Comparison of ENCODE assay signal across 8 cellular contexts in genomic region chr17:46265972-46266655, GRCh38. TPM values are rescaled to one million over a fixed set of nuclear protein-coding genes. Genes with fewer than 3 reads are reported as not detected.
A peak's percentile ranks its signal among the peaks of the same experiment; 100 is the strongest.
DNase-seq lines count a peak whose midpoint lies in the region; ATAC-seq and TF ChIP-seq lines count a peak whose summit lies in the region.
"Not testable (repeated sequence)": the region's sequence is repeated elsewhere in the genome, so short reads cannot be mapped to it uniquely, and the experiment has no call there.

No MANE protein-coding gene starts in this region.

- ATAC-seq in GM18909 (IDR thresholded peaks at IDR 0.05; ENCODE audit: poor library complexity, unreplicated experiment): peak; percentile 2

- H3K27me3 Mint-ChIP-seq in activated CD4-positive, alpha-beta memory T cell treated with anti-CD3 and anti-CD28 coated beads, Interleukin-2, amount 10 ng/mL, durations not matched to agents 7 days and 5 days: peaks cover 63% of the 10 kb centered on the region

- H3K9me3 ChIP-seq in Karpas-422 (ENCODE audit: low read length); colonic mucosa; left ventricle myocardium inferior (replicated peaks); mucosa of stomach (ENCODE audit: control insufficient read depth, low read length): not testable (repeated sequence)

- TF ChIP-seq CTCF in colonic mucosa (IDR thresholded peaks at IDR 0.05); left ventricle myocardium inferior (IDR thresholded peaks at IDR 0.05; ENCODE audit: borderline replicate concordance): not testable (repeated sequence)

- not testable (repeated sequence) for H3K27ac ChIP-seq in Karpas-422 (ENCODE audit: low read length)
- H3K27ac ChIP-seq in colonic mucosa (peak overlapping the region; percentile 82), left ventricle myocardium inferior (replicated peaks) (peak overlapping the region; percentile 96)

- peaks cover 35% of the 10 kb centered on the region for H3K4me1 Mint-ChIP-seq in activated CD4-positive, alpha-beta memory T cell treated with anti-CD3 and anti-CD28 coated beads, Interleukin-2, amount 10 ng/mL, durations not matched to agents 7 days and 5 days

- peak overlapping the region; percentile 91 for H3K4me2 ChIP-seq in Karpas-422 (ENCODE audit: low read depth, low read length, poor library complexity, severe bottlenecking)

- H3K4me3 Mint-ChIP-seq in activated CD4-positive, alpha-beta memory T cell treated with anti-CD3 and anti-CD28 coated beads, Interleukin-2, amount 10 ng/mL, durations not matched to agents 7 days and 5 days: peak overlapping the region; percentile 75

- not testable (repeated sequence) for H3K36me3 ChIP-seq in Karpas-422 (ENCODE audit: insufficient read depth, low read length); colonic mucosa; left ventricle myocardium inferior; mucosa of stomach (ENCODE audit: control insufficient read depth, insufficient read depth, low read length)

- DNase-seq in Ammon's horn (ENCODE audit: low spot score): peak; percentile 33
- DNase-seq in Karpas-422: peak; percentile 54
- not testable (repeated sequence) for DNase-seq in activated CD4-positive, alpha-beta memory T cell treated with anti-CD3 and anti-CD28 coated beads, Interleukin-2, amount 10 ng/mL, durations not matched to agents 7 days and 5 days; colonic mucosa; left ventricle myocardium inferior
- peak; percentile 20 for DNase-seq in stimulated activated CD4-positive, alpha-beta T cell treated with anti-CD3 and anti-CD28 coated beads, Interleukin-4, amount 100 ng/mL, for 24 hours

- H3K4me1 ChIP-seq in Karpas-422 (ENCODE audit: low read length): peaks cover 19% of the 10 kb centered on the region
- not testable (repeated sequence) for H3K4me1 ChIP-seq in colonic mucosa
- H3K4me1 ChIP-seq in left ventricle myocardium inferior: peaks cover 19% of the 10 kb centered on the region
- peaks cover 22% of the 10 kb centered on the region for H3K4me1 ChIP-seq in mucosa of stomach (ENCODE audit: control insufficient read depth, insufficient read depth, low read length)

- peak overlapping the region; percentile 96 for H2AFZ ChIP-seq in Karpas-422 (ENCODE audit: low read length)

- H4K20me1 ChIP-seq in Karpas-422 (ENCODE audit: insufficient read depth, low read depth, low read length): not testable (repeated sequence)

- H3K9me2 ChIP-seq in Karpas-422 (replicated peaks; ENCODE audit: insufficient read depth, low read length): not testable (repeated sequence)

- peak overlapping the region; percentile 74 for H3K9ac ChIP-seq in Karpas-422 (ENCODE audit: low read length)
- H3K9ac ChIP-seq in colonic mucosa (ENCODE audit: low read depth in 2 of 2, low read length in 2 of 2): peak overlapping the region; percentile 72 to 77
- H3K9ac ChIP-seq in mucosa of stomach (ENCODE audit: low read length): peak overlapping the region; percentile 66

- H3K4me3 ChIP-seq in Karpas-422 (ENCODE audit: low read length): peak overlapping the region; percentile 69
- peak overlapping the region; percentile 35 for H3K4me3 ChIP-seq in colonic mucosa
- peak overlapping the region; percentile 85 for H3K4me3 ChIP-seq in left ventricle myocardium inferior
- peak overlapping the region; percentile 43 for H3K4me3 ChIP-seq in mucosa of stomach (ENCODE audit: low read length)

- intact Hi-C loops in colonic mucosa (cut with DNase I); left ventricle myocardium inferior (cut with micrococcal nuclease): not testable (repeated sequence)

- H3K9me3 Mint-ChIP-seq in activated CD4-positive, alpha-beta memory T cell treated with anti-CD3 and anti-CD28 coated beads, Interleukin-2, amount 10 ng/mL, durations not matched to agents 7 days and 5 days: not testable (repeated sequence)

- POLR2A ChIA-PET in activated CD4-positive, alpha-beta memory T cell treated with anti-CD3 and anti-CD28 coated beads, Interleukin-2, amount 10 ng/mL, durations not matched to agents 7 days and 5 days (lab: Charles Lee): interaction anchor here (0.7 to 1.9 kb wide), 3 partner anchors 73 to 928 kb away, joined by 3 to 5 read pairs (median 3); partner anchors contain the start of gene KANSL1

- H3K27me3 ChIP-seq in Karpas-422 (ENCODE audit: low read length); colonic mucosa; left ventricle myocardium inferior (ENCODE audit: low read depth); mucosa of stomach (ENCODE audit: control insufficient read depth, insufficient read depth, low read length): not testable (repeated sequence)

- H3K27ac Mint-ChIP-seq in activated CD4-positive, alpha-beta memory T cell treated with anti-CD3 and anti-CD28 coated beads, Interleukin-2, amount 10 ng/mL, durations not matched to agents 7 days and 5 days: not testable (repeated sequence)

- CTCF ChIA-PET in activated CD4-positive, alpha-beta memory T cell treated with anti-CD3 and anti-CD28 coated beads, Interleukin-2, amount 10 ng/mL, durations not matched to agents 7 days and 5 days (lab: Charles Lee): interaction anchor here (1.1 kb wide), 1 partner anchor 222 kb away, joined by 3 read pairs; no protein-coding TSS in a partner anchor

- not testable (repeated sequence) for H3K36me3 Mint-ChIP-seq in activated CD4-positive, alpha-beta memory T cell treated with anti-CD3 and anti-CD28 coated beads, Interleukin-2, amount 10 ng/mL, durations not matched to agents 7 days and 5 days (ENCODE audit: low read depth)

- H3K79me2 ChIP-seq in Karpas-422 (ENCODE audit: low read length): not testable (repeated sequence)

RNA-seq across cellular contexts. Expression of gene LRRC37A, which starts 28.8 kb away (rescaled TPM):
- total RNA-seq in Karpas-422 (2014; rRNA removed; shearing (Covaris generic); ENCODE audit: low replicate concordance): 1.7 and 4.0 TPM in 2 replicates
- total RNA-seq in activated CD4-positive, alpha-beta memory T cell treated with anti-CD3 and anti-CD28 coated beads, Interleukin-2, amount 10 ng/mL, durations not matched to agents 7 days and 5 days: 1 to 10 TPM; 4.6 to 5.7 TPM
- total RNA-seq in colonic mucosa (1 to 10 TPM in 1 of 2 donors, under 1 TPM in 1; 0.85 to 2.1 TPM), left ventricle myocardium inferior (1.2 TPM)

Comparison
In these comparisons a context has a peak if more than half of its experiments do, and no peak if none do; other contexts are left out.
1. H3K4me3 ChIP-seq: peak in every context shown above with its lines; median percentile 85 in left ventricle myocardium inferior; 69 in Karpas-422; 43 in mucosa of stomach; 35 in colonic mucosa.